ENCODE assay signal across 9 cellular contexts in the genomic region with DNA sequence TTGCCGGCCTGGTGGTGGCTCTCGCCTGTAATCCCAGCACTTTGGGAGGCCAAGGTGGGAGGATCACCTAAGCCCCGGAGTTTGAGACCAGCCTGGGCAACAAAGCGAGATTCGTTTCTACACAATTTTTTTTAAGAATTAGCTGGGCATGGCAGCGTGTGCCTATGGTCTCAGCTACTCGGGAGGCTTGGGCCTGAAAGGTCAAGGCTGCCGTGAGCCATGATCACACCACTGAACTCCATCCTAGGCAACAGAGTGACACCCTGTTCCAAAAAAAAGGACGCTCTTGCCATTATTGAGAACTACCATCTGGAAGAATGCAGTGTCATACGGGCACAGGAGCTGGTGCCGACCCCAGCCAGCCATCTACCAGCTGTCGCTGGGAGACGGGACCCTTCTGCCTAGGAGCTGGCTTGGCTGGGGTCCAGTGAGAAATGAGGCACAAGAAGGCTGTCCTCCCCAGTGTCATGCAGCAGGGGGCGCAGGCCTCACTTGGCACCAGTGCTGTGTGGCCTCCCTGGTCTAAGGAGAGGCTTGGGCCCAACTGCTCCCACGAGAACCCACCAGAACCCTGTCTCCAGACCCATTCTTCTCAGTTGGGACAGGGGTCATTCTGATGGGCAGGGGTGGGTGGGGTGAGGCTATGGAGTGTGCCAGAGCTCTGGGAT. TPM values are rescaled to one million over a fixed set of nuclear protein-coding genes. Genes with fewer than 3 reads are reported as not detected.
DNase-seq lines count a peak whose midpoint lies in the region; ATAC-seq and TF ChIP-seq lines count a peak whose summit lies in the region.
"Had no signal": no experiment of that assay in that cellular context is flagged by ENCODE, and none has a peak within 500 bp of the region (broad histone marks: within the 10 kb centered on the region; RNA-seq: fewer than 3 reads in every experiment).

No MANE protein-coding gene starts in this region.

- CTCF ChIA-PET in T-cell (lab: Charles Lee) = interaction anchor here (0.6 to 1.3 kb wide), 3 partner anchors 70 to 76 kb away, joined by 3 to 5 read pairs (median 3); no protein-coding TSS in a partner anchor

- no peaks in the 10 kb centered on the region for H3K9me3 Mint-ChIP-seq in T-cell

- peaks cover 0 to 2% (median 1%) of the 10 kb centered on the region in 3 donors for H3K4me1 Mint-ChIP-seq in T-cell

- TF ChIP-seq CTCF in adrenal gland (IDR thresholded peaks at IDR 0.05) = peak; percentile 18 to 78 (median 62)

- DNase-seq in COLO829 (ENCODE audit: low spot score) (peak; percentile 47), HPDE6-E6E7 (ENCODE audit: extremely low spot score) (peak; percentile 32), T-cell (peak; percentile 20 to 70 (median 58)), adrenal gland (peak; percentile 66 to 89 (median 79)), hepatic stellate cell (ENCODE audit: low spot score) (peak; percentile 83)
- DNase-seq in stimulated activated CD4-positive, alpha-beta T cell treated with anti-CD3 and anti-CD28 coated beads, Interleukin-12 subunit alpha, Interleukin-12 subunit beta, amount 100 ng/mL, for 4 hours = peak; percentile 61

- peaks cover 26% of the 10 kb centered on the region for H3K36me3 Mint-ChIP-seq in T-cell

- H3K27me3 ChIP-seq in adrenal gland = no peaks in the 10 kb centered on the region

- H3K36me3 ChIP-seq in adrenal gland (replicated peaks in 1 of 2) = peaks cover 0 to 81% of the 10 kb centered on the region in 2 donors

- peak overlapping the region in 3 of 5 donors; percentile 62 to 70 (median 70) for H3K27ac ChIP-seq in adrenal gland

- H3K4me1 ChIP-seq in adrenal gland (replicated peaks in 1 of 2) = peaks cover 10% of the 10 kb centered on the region in 2 donors

- no peaks in the 10 kb centered on the region for H3K27me3 Mint-ChIP-seq in T-cell

- no peak for TF ChIP-seq POLR2A in adrenal gland (IDR thresholded peaks at IDR 0.05)

- POLR2A ChIA-PET in T-cell (lab: Charles Lee) = no interaction called here

- peak overlapping the region in 1 of 2 donors; percentile 2 for H3K27ac Mint-ChIP-seq in T-cell

- intact Hi-C loops in adrenal gland (cut with DNase I) = no loop called here

- H3K9me3 ChIP-seq in adrenal gland (replicated peaks in 1 of 3) = no peaks in the 10 kb centered on the region

- ATAC-seq in T-cell (replicated peaks in 1 of 4) (peak; percentile 47 to 80 (median 62)), GM18498 (IDR thresholded peaks at IDR 0.05; ENCODE audit: unreplicated experiment) (no peak), GM18511 (IDR thresholded peaks at IDR 0.05; ENCODE audit: unreplicated experiment) (no peak)

- 48 to 58% (median 51%) methylated on average over 4 to 15 of the region's 15 CpGs for WGBS in adrenal gland, 4 donors

- no peak overlapping the region for H3K4me3 Mint-ChIP-seq in T-cell

- H3K4me3 ChIP-seq in adrenal gland = no peak overlapping the region

RNA-seq across cellular contexts. Expression of a gene that starts 12.2 kb away (rescaled TPM):
- total RNA-seq in T-cell (10 to 100 TPM; 29.4 to 65.5 (median 40.4) TPM), adrenal gland (10 to 100 TPM in 7 of 8 donors, 1 to 10 TPM in 1; 6.5 to 39.1 (median 13.0) TPM)
- 10 to 100 TPM in 2 of 3 donors, 1 to 10 TPM in 1; 3.9 to 17.7 (median 12.4) TPM for polyA plus RNA-seq in adrenal gland

RNA-seq across cellular contexts. Expression of a gene that starts 33.9 kb away (rescaled TPM):
- total RNA-seq in T-cell = 100 to 1,000 TPM in 1 of 5 donors, 10 to 100 TPM in 4; 64.0 to 103 (median 87.6) TPM
- total RNA-seq in adrenal gland = 100 to 1,000 TPM; 107 to 293 (median 256) TPM
- 100 to 1,000 TPM; 220 to 306 (median 233) TPM for polyA plus RNA-seq in adrenal gland

RNA-seq across cellular contexts. Expression of a gene that starts 43.2 kb away (rescaled TPM):
- under 1 TPM in 2 of 5 donors, not detected in 3; 0.66 to 0.96 TPM for total RNA-seq in T-cell
- 10 to 100 TPM in 1 of 8 donors, 1 to 10 TPM in 6, not detected in 1; 1.3 to 12.2 (median 4.2) TPM for total RNA-seq in adrenal gland
- 10 to 100 TPM in 2 of 3 donors, 1 to 10 TPM in 1; 5.4 to 68.1 (median 14.2) TPM for polyA plus RNA-seq in adrenal gland

RNA-seq across cellular contexts. Expression of a gene that starts 47.0 kb away (rescaled TPM):
- total RNA-seq in T-cell (not detected), adrenal gland (1 to 10 TPM in 3 of 8 donors, under 1 TPM in 1, not detected in 4; 0.83 to 4.5 (median 1.4) TPM)
- polyA plus RNA-seq in adrenal gland = 1 to 10 TPM in 1 of 3 donors, under 1 TPM in 1, not detected in 1; 0.67 to 2.4 TPM
- polyA plus RNA-seq: adipose tissue had no signal

RNA-seq across cellular contexts. Expression of a gene that starts 49.8 kb away (rescaled TPM):
- 100 to 1,000 TPM; 141 to 153 (median 149) TPM for total RNA-seq in T-cell
- 100 to 1,000 TPM in 1 of 8 donors, 10 to 100 TPM in 7; 22.6 to 137 (median 64.7) TPM for total RNA-seq in adrenal gland
- 100 to 1,000 TPM in 2 of 3 donors, 10 to 100 TPM in 1; 39.8 to 730 (median 246) TPM for polyA plus RNA-seq in adrenal gland

Comparison
In these comparisons a context has a peak if more than half of its experiments do, and no peak if none do; other contexts are left out.
1. DNase-seq: peak in every context shown above with its lines; median percentile 83 in hepatic stellate cell; 79 in adrenal gland; 61 in stimulated activated CD4-positive, alpha-beta T cell treated with anti-CD3 and anti-CD28 coated beads, Interleukin-12 subunit alpha, Interleukin-12 subunit beta, amount 100 ng/mL, for 4 hours; 58 in T-cell; 47 in COLO829; 32 in HPDE6-E6E7.
2. ATAC-seq: peak in T-cell (4 of 4); none in GM18498 (single experiment) and GM18511 (single experiment).